In the genomic region with DNA sequence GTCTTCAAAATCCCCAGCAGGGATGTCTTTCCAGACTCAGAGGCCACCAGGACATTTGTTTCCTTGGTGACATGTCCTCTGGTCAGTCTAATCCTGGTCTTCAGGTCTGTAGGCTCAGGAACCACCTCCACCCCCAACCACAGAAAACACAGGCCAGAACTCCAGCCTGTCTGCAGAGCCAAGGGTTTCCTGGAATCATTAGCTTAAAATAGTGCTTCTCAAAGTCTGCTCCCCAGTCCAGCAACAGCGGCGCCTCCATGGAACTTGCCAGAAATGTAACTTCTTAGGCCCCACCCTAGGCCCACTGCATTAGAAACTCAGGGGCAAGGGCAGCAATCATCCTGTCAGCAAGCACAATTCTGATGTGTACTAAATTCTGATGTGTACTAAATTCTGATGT, we compare ENCODE assay signal across 32 cellular contexts. TPM values are rescaled to one million over a fixed set of nuclear protein-coding genes. Genes with fewer than 3 reads are reported as not detected.
DNase-seq lines count a peak whose midpoint lies in the region; ATAC-seq and TF ChIP-seq lines count a peak whose summit lies in the region.
"Had no signal": no experiment of that assay in that cellular context is flagged by ENCODE, and none has a peak within 500 bp of the region (broad histone marks: within the 10 kb centered on the region; RNA-seq: fewer than 3 reads in every experiment).

No MANE protein-coding gene starts in this region.

- H3K4me1 Mint-ChIP-seq in glutamatergic neuron (ENCODE audit: low read depth, unreplicated experiment), result peaks cover 6% of the 10 kb centered on the region
- H3K4me1 Mint-ChIP-seq: activated CD4-positive, alpha-beta T cell treated with anti-CD3 and anti-CD28 coated beads, Interleukin-2, amount 10 ng/mL, durations not matched to agents 7 days and 5 days; CD8-positive, alpha-beta memory T cell; IgD-negative memory B cell; stimulated activated naive CD8-positive, alpha-beta T cell treated with anti-CD3 and anti-CD28 coated beads, Interleukin-15, amount 100 ng/mL, for 72 hours had no signal

- 21% methylated on average over 2 of the region's 2 CpGs for WGBS in right cardiac atrium
- WGBS in psoas muscle, 3 donors, result 11 to 26% (median 20%) methylated on average over 2 of the region's 2 CpGs
- WGBS in stomach, 5 donors, result 36 to 85% (median 77%) methylated on average over 2 of the region's 2 CpGs

- H3K36me3 ChIP-seq in psoas muscle (ENCODE audit: insufficient read depth in 1 of 2, low read depth in 1 of 2), result no peaks in the 10 kb centered on the region
- H3K36me3 ChIP-seq in stomach, result no peaks in the 10 kb centered on the region
- H3K36me3 ChIP-seq: BE2C, gastroesophageal sphincter, tibial nerve, WERI-Rb-1 had no signal

- H3K27ac Mint-ChIP-seq in glutamatergic neuron (ENCODE audit: unreplicated experiment), result no peak overlapping the region
- H3K27ac Mint-ChIP-seq: activated CD4-positive, alpha-beta T cell treated with anti-CD3 and anti-CD28 coated beads, Interleukin-2, amount 10 ng/mL, durations not matched to agents 7 days and 5 days; CD8-positive, alpha-beta memory T cell; IgD-negative memory B cell; natural killer cell treated with Interleukin-12 subunit alpha and Interleukin-12 subunit beta and Interleukin-15 and Interleukin-18, amount 100 ng/mL, for 72 hours had no signal

- H3K4me3 ChIP-seq in AG10803 (ENCODE audit: low read length), result no peak overlapping the region
- no peak overlapping the region for H3K4me3 ChIP-seq in coronary artery
- H3K4me3 ChIP-seq in right cardiac atrium (ENCODE audit: low read length), result no peak overlapping the region
- H3K4me3 ChIP-seq in psoas muscle, result no peak overlapping the region
- no peak overlapping the region for H3K4me3 ChIP-seq in stomach
- H3K4me3 ChIP-seq: gastroesophageal sphincter, PC-9, tibial nerve had no signal

- no peaks in the 10 kb centered on the region for H3K27me3 Mint-ChIP-seq in glutamatergic neuron (ENCODE audit: unreplicated experiment)
- H3K27me3 Mint-ChIP-seq: stimulated activated naive CD8-positive, alpha-beta T cell treated with anti-CD3 and anti-CD28 coated beads, Interleukin-15, amount 100 ng/mL, for 72 hours had no signal

- ATAC-seq in right cardiac atrium, result peak; percentile 64 to 71
- peak in 3 of 4 donors; percentile 27 to 73 (median 63) for ATAC-seq in psoas muscle
- no peak for ATAC-seq in GM18505 (IDR thresholded peaks at IDR 0.05; ENCODE audit: unreplicated experiment)
- ATAC-seq: activated T-cell treated with anti-CD3 and anti-CD28 coated beads, Interleukin-2, amount 50 U/mL, for 4 hours; gastroesophageal sphincter; stimulated activated naive CD8-positive, alpha-beta T cell treated with anti-CD3 and anti-CD28 coated beads, Interleukin-15, amount 100 ng/mL, for 72 hours had no signal

- DNase-seq in AG10803 (ENCODE audit: low read depth), result peak; percentile 18
- DNase-seq in coronary artery (ENCODE audit: low spot score), result no peak
- peak in 2 of 3 donors; percentile 68 to 73 for DNase-seq in right cardiac atrium
- no peak for DNase-seq in psoas muscle
- DNase-seq in stimulated activated CD4-positive, alpha-beta T cell treated with anti-CD3 and anti-CD28 coated beads, Interleukin-4, amount 100 ng/mL, for 1 hour, result no peak
- DNase-seq in stomach, result no peak
- DNase-seq in glutamatergic neuron, result no peak
- DNase-seq: activated CD4-positive, alpha-beta T cell treated with anti-CD3 and anti-CD28 coated beads, Interleukin-2, amount 10 ng/mL, durations not matched to agents 7 days and 5 days; activated naive CD4-positive, alpha-beta T cell treated with Interleukin-2 at 50 U/mL for 16 hours; activated T-cell treated with anti-CD3 and anti-CD28 coated beads, Interleukin-2, amount 50 U/mL, for 4 hours; BE2C; CD8-positive, alpha-beta memory T cell; cortex of kidney; DMS153; H9; NCI-H1048; NCI-H1694 treated with DMSO at 0.1 percent for 48 hours; NCI-H524; PC-9; SHP77; stimulated activated CD8-positive, alpha-beta memory T cell treated with anti-CD3 and anti-CD28 coated beads, Interleukin-4, amount 100 ng/mL, for 48 hours; stimulated activated naive CD8-positive, alpha-beta T cell treated with anti-CD3 and anti-CD28 coated beads, Interleukin-15, amount 100 ng/mL, for 72 hours; T-helper 9 cell; WERI-Rb-1 had no signal

- peak overlapping the region; percentile 44 to 78 for H3K27ac ChIP-seq in coronary artery
- H3K27ac ChIP-seq in right cardiac atrium (ENCODE audit: low read length), result peak overlapping the region; percentile 5
- H3K27ac ChIP-seq in psoas muscle, result peak overlapping the region; percentile 60
- peak overlapping the region in 1 of 5 donors; percentile 4 for H3K27ac ChIP-seq in stomach
- H3K27ac ChIP-seq: gastroesophageal sphincter, PC-9, tibial nerve, WERI-Rb-1 had no signal

- H3K9me3 ChIP-seq in right cardiac atrium (ENCODE audit: control insufficient read depth, low read length) (no peaks in the 10 kb centered on the region), psoas muscle (no peaks in the 10 kb centered on the region), stomach (peaks cover 0 to 7% (median 5%) of the 10 kb centered on the region in 4 donors)
- H3K9me3 ChIP-seq: BE2C, gastroesophageal sphincter, tibial nerve had no signal

- no peak for TF ChIP-seq EP300 in stomach (IDR thresholded peaks at IDR 0.05)

- peaks cover 1% of the 10 kb centered on the region for H3K9me3 Mint-ChIP-seq in glutamatergic neuron (ENCODE audit: unreplicated experiment)
- H3K9me3 Mint-ChIP-seq: natural killer cell treated with Interleukin-12 subunit alpha and Interleukin-12 subunit beta and Interleukin-15 and Interleukin-18, amount 100 ng/mL, for 72 hours; stimulated activated naive CD8-positive, alpha-beta T cell treated with anti-CD3 and anti-CD28 coated beads, Interleukin-15, amount 100 ng/mL, for 72 hours had no signal

- H3K4me1 ChIP-seq in right cardiac atrium (ENCODE audit: control insufficient read depth, insufficient read depth, low read length) (peaks cover 13% of the 10 kb centered on the region), psoas muscle (peaks cover 20% of the 10 kb centered on the region), stomach (peaks cover 0 to 5% (median 4%) of the 10 kb centered on the region in 4 donors)
- H3K4me1 ChIP-seq: BE2C had no signal

- TF ChIP-seq CTCF in AG10803 (conservative IDR thresholded peaks at IDR 0.05; ENCODE audit: low read length), result no peak
- TF ChIP-seq CTCF in coronary artery (IDR thresholded peaks at IDR 0.05), result no peak
- no peak for TF ChIP-seq CTCF in psoas muscle (IDR thresholded peaks at IDR 0.05)
- TF ChIP-seq CTCF in stomach (IDR thresholded peaks at IDR 0.05), result no peak
- no peak for TF ChIP-seq CTCF in glutamatergic neuron (IDR thresholded peaks at IDR 0.05; ENCODE audit: partially characterized antibody, unreplicated experiment)

- no peak for TF ChIP-seq POLR2A in stomach (IDR thresholded peaks at IDR 0.05)
- no peak for TF ChIP-seq POLR2A in GM18505 (IDR thresholded peaks at IDR 0.05; ENCODE audit: borderline replicate concordance, extremely low read depth, insufficient read depth, insufficient read length)

- intact Hi-C loops in right cardiac atrium (cut with DNase I) (no loop called here), psoas muscle (cut with DNase I) (no loop called here), stomach (cut with DNase I; ENCODE audit: low total_unique reads) (no loop called here)

- no peak overlapping the region for H3K4me3 Mint-ChIP-seq in glutamatergic neuron (ENCODE audit: unreplicated experiment)
- H3K4me3 Mint-ChIP-seq: activated CD4-positive, alpha-beta T cell treated with anti-CD3 and anti-CD28 coated beads, Interleukin-2, amount 10 ng/mL, durations not matched to agents 7 days and 5 days; activated T-cell treated with anti-CD3 and anti-CD28 coated beads, Interleukin-2, amount 50 U/mL, for 4 hours; CD8-positive, alpha-beta memory T cell; H9; IgD-negative memory B cell; natural killer cell treated with Interleukin-12 subunit alpha and Interleukin-12 subunit beta and Interleukin-15 and Interleukin-18, amount 100 ng/mL, for 72 hours; stimulated activated naive CD8-positive, alpha-beta T cell treated with anti-CD3 and anti-CD28 coated beads, Interleukin-15, amount 100 ng/mL, for 72 hours had no signal

- H3K27me3 ChIP-seq in right cardiac atrium (ENCODE audit: control insufficient read depth, insufficient read depth) (no peaks in the 10 kb centered on the region), psoas muscle (ENCODE audit: insufficient read depth in 3 of 3, low read length in 2 of 3) (no peaks in the 10 kb centered on the region), stomach (no peaks in the 10 kb centered on the region)
- H3K27me3 ChIP-seq: BE2C, gastroesophageal sphincter, tibial nerve had no signal

- H3K36me3 Mint-ChIP-seq in glutamatergic neuron (ENCODE audit: unreplicated experiment), result no peaks in the 10 kb centered on the region

RNA-seq across cellular contexts. Expression of gene SLC28A1, which starts 19.9 kb away (rescaled TPM):
- under 1 TPM in 3 of 4 donors, not detected in 1; 0.29 to 0.54 (median 0.42) TPM for total RNA-seq in right cardiac atrium
- 0.32 TPM for polyA plus RNA-seq in right cardiac atrium
- total RNA-seq in psoas muscle, result 1 to 10 TPM in 1 of 4 donors, under 1 TPM in 3; 0.23 to 1.9 (median 0.44) TPM
- under 1 TPM; 0.13 to 0.34 (median 0.21) TPM for polyA plus RNA-seq in psoas muscle
- total RNA-seq in stomach, result under 1 TPM in 1 of 5 donors, not detected in 4; 0.92 TPM
- not detected for polyA plus RNA-seq in stomach
- total RNA-seq in glutamatergic neuron (ENCODE audit: unreplicated experiment), result 0.25 TPM
- total RNA-seq: activated CD4-positive, alpha-beta T cell treated with anti-CD3 and anti-CD28 coated beads, Interleukin-2, amount 10 ng/mL, durations not matched to agents 7 days and 5 days; activated T-cell treated with anti-CD3 and anti-CD28 coated beads, Interleukin-2, amount 50 U/mL, for 4 hours; bronchial epithelial cell; CD8-positive, alpha-beta memory T cell; esophagus mucosa; gastroesophageal sphincter; lower leg skin; natural killer cell treated with Interleukin-12 subunit alpha and Interleukin-12 subunit beta and Interleukin-15 and Interleukin-18, amount 100 ng/mL, for 72 hours had no signal
- polyA plus RNA-seq: CD8-positive, alpha-beta memory T cell; IgD-negative memory B cell had no signal

Comparison
In these comparisons a context has a peak if more than half of its experiments do, and no peak if none do; other contexts are left out.
1. DNase-seq: peak in AG10803 (single experiment) and right cardiac atrium (2 of 3); none in coronary artery (single experiment), psoas muscle (0 of 2), stimulated activated CD4-positive, alpha-beta T cell treated with anti-CD3 and anti-CD28 coated beads, Interleukin-4, amount 100 ng/mL, for 1 hour (single experiment), stomach (single experiment) and glutamatergic neuron (single experiment).